ENCODE assay signal across 11 cellular contexts in the genomic region with DNA sequence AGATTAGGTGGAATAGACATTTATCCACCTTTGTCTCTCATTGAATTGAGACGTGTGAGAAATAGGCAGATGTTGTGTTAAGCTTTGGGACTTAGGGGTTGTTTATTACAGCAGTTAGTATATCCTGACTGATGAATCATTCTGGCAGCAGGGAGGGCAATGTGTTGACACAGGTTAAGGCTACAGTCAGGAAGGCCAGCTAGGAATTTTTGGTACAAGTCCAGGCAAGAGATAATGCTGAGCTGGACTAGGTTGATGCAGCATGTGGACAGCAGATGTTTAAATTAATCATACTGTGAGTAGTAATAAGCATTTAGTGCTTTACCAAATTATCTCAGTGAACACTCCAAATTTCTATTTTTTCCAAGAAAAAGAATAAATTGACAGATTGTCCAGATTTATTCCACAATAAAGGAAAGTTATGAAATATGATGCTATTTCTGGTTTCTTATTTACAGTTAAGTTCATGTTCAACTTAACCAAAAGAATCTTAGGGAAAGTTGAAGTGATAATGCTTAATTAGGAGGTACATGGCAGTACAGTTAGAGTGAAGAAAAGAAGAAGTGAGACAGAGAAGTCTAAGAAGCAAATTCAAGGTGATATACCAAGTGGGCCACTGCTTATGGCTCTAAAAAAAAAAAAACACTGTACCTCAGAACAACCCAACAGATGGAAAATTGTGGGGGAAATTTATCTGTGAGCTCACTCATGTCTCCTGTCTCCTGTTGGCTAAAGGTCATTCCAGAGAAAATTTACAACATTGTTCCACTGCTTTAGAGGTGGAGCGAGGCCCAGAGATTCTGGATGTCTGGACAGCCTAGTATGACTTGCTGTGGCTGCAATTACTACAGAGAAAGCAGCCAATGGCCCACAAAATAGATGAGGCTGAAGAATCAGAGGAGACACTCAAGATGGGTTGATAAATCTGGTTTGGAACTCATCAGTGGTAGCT.
DNase-seq lines count a peak whose midpoint lies in the region; ATAC-seq, FAIRE-seq and TF ChIP-seq lines count a peak whose summit lies in the region.
"Had no signal": no experiment of that assay in that cellular context is flagged by ENCODE, and none has a peak within 500 bp of the region (broad histone marks: within the 10 kb centered on the region; RNA-seq: fewer than 3 reads in every experiment).

No MANE protein-coding gene starts in this region.

- peak overlapping the region; percentile 21 to 53 (median 32) for H3K27ac Mint-ChIP-seq in nephron
- H3K27ac Mint-ChIP-seq in activated naive CD8-positive, alpha-beta T cell treated with anti-CD3 and anti-CD28 coated beads for 36 hours, result no peak overlapping the region
- no peak overlapping the region for H3K27ac Mint-ChIP-seq in T-helper 2 cell treated with Interferon-gamma antibody and Interleukin-4, amounts not matched to agents 5 μg/mL and 100 μg/mL, for 36 hours

- peaks cover 28% of the 10 kb centered on the region for H3K4me1 Mint-ChIP-seq in nephron
- H3K4me1 Mint-ChIP-seq in activated naive CD8-positive, alpha-beta T cell treated with anti-CD3 and anti-CD28 coated beads for 36 hours, result no peaks in the 10 kb centered on the region
- H3K4me1 Mint-ChIP-seq in T-helper 2 cell treated with Interferon-gamma antibody and Interleukin-4, amounts not matched to agents 5 μg/mL and 100 μg/mL, for 36 hours (ENCODE audit: low read depth), result no peaks in the 10 kb centered on the region

- ATAC-seq in HG03521 (IDR thresholded peaks at IDR 0.05; ENCODE audit: unreplicated experiment), result no peak
- ATAC-seq: upper lobe of right lung had no signal

- no peaks in the 10 kb centered on the region for H3K27me3 Mint-ChIP-seq in nephron (ENCODE audit: low read depth)
- peaks cover 5% of the 10 kb centered on the region for H3K27me3 Mint-ChIP-seq in activated naive CD8-positive, alpha-beta T cell treated with anti-CD3 and anti-CD28 coated beads for 36 hours
- H3K27me3 Mint-ChIP-seq in T-helper 2 cell treated with Interferon-gamma antibody and Interleukin-4, amounts not matched to agents 5 μg/mL and 100 μg/mL, for 36 hours (ENCODE audit: low read depth), result peaks cover 11% of the 10 kb centered on the region
- H3K27me3 Mint-ChIP-seq: central memory CD8-positive, alpha-beta T cell had no signal

- peaks cover 25% of the 10 kb centered on the region for H3K9me3 Mint-ChIP-seq in nephron
- peaks cover 20% of the 10 kb centered on the region for H3K9me3 Mint-ChIP-seq in activated naive CD8-positive, alpha-beta T cell treated with anti-CD3 and anti-CD28 coated beads for 36 hours
- H3K9me3 Mint-ChIP-seq in T-helper 2 cell treated with Interferon-gamma antibody and Interleukin-4, amounts not matched to agents 5 μg/mL and 100 μg/mL, for 36 hours, result peaks cover 11% of the 10 kb centered on the region

- no peak overlapping the region for H3K4me3 Mint-ChIP-seq in nephron
- no peak overlapping the region for H3K4me3 Mint-ChIP-seq in activated naive CD8-positive, alpha-beta T cell treated with anti-CD3 and anti-CD28 coated beads for 36 hours
- no peak overlapping the region for H3K4me3 Mint-ChIP-seq in T-helper 2 cell treated with Interferon-gamma antibody and Interleukin-4, amounts not matched to agents 5 μg/mL and 100 μg/mL, for 36 hours
- H3K4me3 Mint-ChIP-seq: central memory CD8-positive, alpha-beta T cell had no signal

- DNase-seq in EH (ENCODE audit: low read depth), result peak; percentile 58
- DNase-seq in NCI-H446 treated with DMSO at 0.1 percent for 48 hours (lab: John Stamatoyannopoulos, UW), result peak; percentile 86
- no peak for DNase-seq in activated naive CD8-positive, alpha-beta T cell treated with anti-CD3 and anti-CD28 coated beads for 36 hours
- no peak for DNase-seq in activated CD4-positive, alpha-beta T cell treated with anti-CD3 and anti-CD28 coated beads, Interleukin-2, amount 50 U/mL, for 1 hour
- no peak for DNase-seq in T-helper 2 cell treated with Interferon-gamma antibody and Interleukin-4, amounts not matched to agents 5 μg/mL and 100 μg/mL, for 36 hours (ENCODE audit: low spot score)
- DNase-seq: T-helper 1 cell, upper lobe of right lung had no signal

- no peak for TF ChIP-seq CTCF in nephron (IDR thresholded peaks at IDR 0.05; ENCODE audit: unreplicated experiment in 3 of 3)

- H3K36me3 Mint-ChIP-seq in nephron (ENCODE audit: low read depth), result peaks cover 10% of the 10 kb centered on the region
- H3K36me3 Mint-ChIP-seq in activated naive CD8-positive, alpha-beta T cell treated with anti-CD3 and anti-CD28 coated beads for 36 hours, result peaks cover 5% of the 10 kb centered on the region
- no peaks in the 10 kb centered on the region for H3K36me3 Mint-ChIP-seq in T-helper 2 cell treated with Interferon-gamma antibody and Interleukin-4, amounts not matched to agents 5 μg/mL and 100 μg/mL, for 36 hours (ENCODE audit: low read depth)

- peak; percentile 94 for FAIRE-seq in endometrium (lab: Jason Lieb, UNC)

Comparison
In these comparisons a context has a peak if more than half of its experiments do, and no peak if none do; other contexts are left out.
1. DNase-seq: peak in EH (single experiment) and NCI-H446 treated with DMSO at 0.1 percent for 48 hours (single experiment); none in activated naive CD8-positive, alpha-beta T cell treated with anti-CD3 and anti-CD28 coated beads for 36 hours (single experiment), activated CD4-positive, alpha-beta T cell treated with anti-CD3 and anti-CD28 coated beads, Interleukin-2, amount 50 U/mL, for 1 hour (single experiment) and T-helper 2 cell treated with Interferon-gamma antibody and Interleukin-4, amounts not matched to agents 5 μg/mL and 100 μg/mL, for 36 hours (single experiment).
2. H3K27ac Mint-ChIP-seq: peak in nephron (3 of 3); none in activated naive CD8-positive, alpha-beta T cell treated with anti-CD3 and anti-CD28 coated beads for 36 hours (single experiment) and T-helper 2 cell treated with Interferon-gamma antibody and Interleukin-4, amounts not matched to agents 5 μg/mL and 100 μg/mL, for 36 hours (single experiment).